ENCODE assay signal across 17 cellular contexts in the genomic region with DNA sequence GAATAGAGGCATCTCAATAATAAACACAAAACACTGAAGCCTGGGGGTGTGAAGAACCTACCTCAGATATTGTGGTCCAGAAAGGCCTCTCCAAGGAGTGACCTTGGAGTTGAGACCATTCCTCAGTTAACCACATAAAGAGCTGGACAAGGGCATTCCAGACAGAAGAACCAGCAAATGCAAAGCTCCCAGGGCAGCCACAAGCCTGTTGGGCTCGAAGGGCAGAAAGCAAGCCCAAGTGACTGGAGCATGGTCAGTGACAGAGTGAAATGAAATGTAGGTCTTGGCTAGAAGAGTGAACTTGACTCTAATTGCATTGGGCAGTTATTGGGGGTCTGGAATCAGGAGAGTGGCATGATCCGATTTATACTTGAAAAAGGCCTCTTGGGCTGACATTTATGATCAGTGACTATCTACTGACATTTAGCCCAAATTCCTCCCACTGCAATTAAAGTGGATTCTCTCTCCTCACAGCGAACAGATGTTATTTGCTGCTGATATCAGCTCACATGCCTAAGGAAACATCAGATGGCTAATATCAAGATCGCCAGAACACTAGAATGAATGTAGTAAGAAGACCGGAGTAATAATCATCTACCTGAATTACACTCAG.
A peak's percentile ranks its signal among the peaks of the same experiment; 100 is the strongest.
DNase-seq lines count a peak whose midpoint lies in the region; ATAC-seq, FAIRE-seq and TF ChIP-seq lines count a peak whose summit lies in the region.
"Had no signal": no experiment of that assay in that cellular context is flagged by ENCODE, and none has a peak within 500 bp of the region (broad histone marks: within the 10 kb centered on the region; RNA-seq: fewer than 3 reads in every experiment).

No MANE protein-coding gene starts in this region.

- H3F3A ChIP-seq in SK-N-SH (replicated peaks; ENCODE audit: insufficient read depth) = peaks cover 6% of the 10 kb centered on the region

- no peak for ATAC-seq in aorta (ENCODE audit: low FRiP score)

- H3K4ac ChIP-seq in H1 (replicated peaks; ENCODE audit: insufficient read length, low read depth, low read length) (no peak overlapping the region), H9 (ENCODE audit: low read depth, low read length) (no peak overlapping the region)

- H3K14ac ChIP-seq in H1 (ENCODE audit: insufficient read length) = no peak overlapping the region
- no peak overlapping the region for H3K14ac ChIP-seq in H9 (ENCODE audit: insufficient read depth, low read length)

- H4K5ac ChIP-seq in H1 (ENCODE audit: insufficient read length, low read depth, low read length) = no peak overlapping the region
- H4K5ac ChIP-seq in H9 (ENCODE audit: insufficient read length, low read depth, low read length) = no peak overlapping the region

- H4K91ac ChIP-seq in H1 (replicated peaks; ENCODE audit: insufficient read length, low read length) = no peak overlapping the region
- no peak overlapping the region for H4K91ac ChIP-seq in H9 (ENCODE audit: insufficient read length, low read depth, low read length)

- H3K79me1 ChIP-seq in H1 (ENCODE audit: low read depth, low read length) = no peaks in the 10 kb centered on the region
- H3K79me1 ChIP-seq in H9 (ENCODE audit: insufficient read depth, low read depth, low read length, poor library complexity, severe bottlenecking) = no peaks in the 10 kb centered on the region

- H3K36me3 ChIP-seq in BE2C = no peaks in the 10 kb centered on the region
- no peaks in the 10 kb centered on the region for H3K36me3 ChIP-seq in SK-N-SH (replicated peaks in 1 of 2; ENCODE audit: control insufficient read depth in 1 of 2, insufficient read depth in 2 of 2, low read length in 1 of 2)
- H3K36me3 ChIP-seq in H1 (ENCODE audit: control insufficient read depth in 2 of 4, insufficient read depth in 4 of 4, low read length in 3 of 4) = no peaks in the 10 kb centered on the region
- no peaks in the 10 kb centered on the region for H3K36me3 ChIP-seq in aorta (ENCODE audit: control insufficient read depth in 1 of 2, insufficient read depth in 2 of 2, low read length in 1 of 2)
- no peaks in the 10 kb centered on the region for H3K36me3 ChIP-seq in H7 (replicated peaks; ENCODE audit: control insufficient read depth, insufficient read depth, low read length)

- H3K27ac Mint-ChIP-seq in activated CD4-positive, alpha-beta memory T cell treated with anti-CD3 and anti-CD28 coated beads for 36 hours = peak overlapping the region; percentile 83
- no peak overlapping the region for H3K27ac Mint-ChIP-seq in activated CD4-positive, alpha-beta memory T cell treated with anti-CD3 and anti-CD28 coated beads, Interleukin-2, amount 10 ng/mL, durations not matched to agents 7 days and 5 days
- no peak overlapping the region for H3K27ac Mint-ChIP-seq in H9

- H3K4me3 ChIP-seq in BE2C (ENCODE audit: low read depth, low read length) (no peak overlapping the region), SK-N-SH (ENCODE audit: low read depth in 2 of 2, low read length in 1 of 2) (no peak overlapping the region), H1 (ENCODE audit: extremely low read depth in 1 of 4, insufficient read depth in 2 of 4, low read depth in 3 of 4, low read length in 4 of 4) (no peak overlapping the region), aorta (ENCODE audit: low read length in 2 of 2) (no peak overlapping the region), H7 (ENCODE audit: insufficient read depth, low read depth, low read length) (no peak overlapping the region)

- peak overlapping the region in 1 of 2 experiments; percentile 66; a peak in 2 of 4 replicates for H3K27ac ChIP-seq in SK-N-SH (ENCODE audit: low read depth in 2 of 2, low read length in 1 of 2)
- H3K27ac ChIP-seq in H1 (ENCODE audit: low read depth, low read length) = no peak overlapping the region
- H3K27ac ChIP-seq in H9 (ENCODE audit: insufficient read length, low read depth, low read length) = no peak overlapping the region
- no peak overlapping the region for H3K27ac ChIP-seq in aorta (ENCODE audit: low read depth in 1 of 2, low read length in 2 of 2)

- H3K23me2 ChIP-seq in H1 (ENCODE audit: low read depth, low read length) (no peaks in the 10 kb centered on the region), H9 (ENCODE audit: insufficient read length, low read depth, low read length, poor library complexity, severe bottlenecking) (no peaks in the 10 kb centered on the region)

- H3K9me3 ChIP-seq in BE2C = no peaks in the 10 kb centered on the region
- no peaks in the 10 kb centered on the region for H3K9me3 ChIP-seq in SK-N-SH
- H3K9me3 ChIP-seq in H1 (ENCODE audit: insufficient read depth in 2 of 2, low read depth in 1 of 2, low read length in 1 of 2) = no peaks in the 10 kb centered on the region
- H3K9me3 ChIP-seq in H9 (ENCODE audit: control insufficient read depth, low read depth, low read length) = no peaks in the 10 kb centered on the region
- no peaks in the 10 kb centered on the region for H3K9me3 ChIP-seq in aorta (ENCODE audit: control insufficient read depth, low read length)

- no peak overlapping the region for H3K4me3 Mint-ChIP-seq in activated CD4-positive, alpha-beta memory T cell treated with anti-CD3 and anti-CD28 coated beads for 36 hours
- no peak overlapping the region for H3K4me3 Mint-ChIP-seq in activated CD4-positive, alpha-beta memory T cell treated with anti-CD3 and anti-CD28 coated beads, Interleukin-2, amount 10 ng/mL, durations not matched to agents 7 days and 5 days
- H3K4me3 Mint-ChIP-seq in H9 = no peak overlapping the region

- no peaks in the 10 kb centered on the region for H4K20me1 ChIP-seq in SK-N-SH (ENCODE audit: insufficient read depth)
- H4K20me1 ChIP-seq in H1 (replicated peaks in 1 of 2; ENCODE audit: control insufficient read depth in 1 of 2, insufficient read depth in 2 of 2, low read length in 2 of 2) = no peaks in the 10 kb centered on the region
- H4K20me1 ChIP-seq in H9 (ENCODE audit: control insufficient read depth, insufficient read depth, insufficient read length) = no peaks in the 10 kb centered on the region

- DNase-seq in activated CD4-positive, alpha-beta memory T cell treated with anti-CD3 and anti-CD28 coated beads for 36 hours = no peak
- DNase-seq in activated CD4-positive, alpha-beta memory T cell treated with anti-CD3 and anti-CD28 coated beads, Interleukin-2, amount 10 ng/mL, durations not matched to agents 7 days and 5 days = no peak
- peak; percentile 38 for DNase-seq in BE2C
- peak; percentile 59 for DNase-seq in SK-N-SH
- DNase-seq in H1 (ENCODE audit: low read depth in 1 of 2, low spot score in 2 of 2) = no peak
- DNase-seq in H9 = no peak
- no peak for DNase-seq in aorta
- DNase-seq in H7 = no peak
- DNase-seq: ACHN; AML-193; COR-L47; NCI-H1105 treated with DMSO at 0.1 percent for 48 hours; NCI-H187; NCI-H446; NCI-H69; NK-92 treated with Interleukin-12 subunit alpha and Interleukin-12 subunit beta, amount 100 ng/mL, for 24 hours; SHP77 treated with DMSO at 0.1 percent for 48 hours had no signal

- H2AK5ac ChIP-seq in H1 (ENCODE audit: low read depth, low read length) (no peak overlapping the region), H9 (ENCODE audit: insufficient read length, low read length) (no peak overlapping the region)

- intact Hi-C loops in activated CD4-positive, alpha-beta memory T cell treated with anti-CD3 and anti-CD28 coated beads for 36 hours (cut with micrococcal nuclease) = loop anchor here (10.0 kb wide), 1 partner anchor 333 kb away; no protein-coding TSS in a partner anchor
- intact Hi-C loops in aorta (cut with DNase I) = no loop called here

- no peak overlapping the region for H3K9ac ChIP-seq in SK-N-SH
- no peak overlapping the region for H3K9ac ChIP-seq in H1 (replicated peaks in 1 of 4; ENCODE audit: extremely low read depth in 1 of 4, low read depth in 3 of 4, low read length in 3 of 4)
- H3K9ac ChIP-seq in H9 (ENCODE audit: extremely low read depth, insufficient read length, low read length) = no peak overlapping the region

- H3K36me3 Mint-ChIP-seq in activated CD4-positive, alpha-beta memory T cell treated with anti-CD3 and anti-CD28 coated beads for 36 hours = no peaks in the 10 kb centered on the region
- H3K36me3 Mint-ChIP-seq in activated CD4-positive, alpha-beta memory T cell treated with anti-CD3 and anti-CD28 coated beads, Interleukin-2, amount 10 ng/mL, durations not matched to agents 7 days and 5 days (ENCODE audit: low read depth) = no peaks in the 10 kb centered on the region
- H3K36me3 Mint-ChIP-seq in H9 (ENCODE audit: insufficient read depth in 1 of 3, low read depth in 3 of 3) = no peaks in the 10 kb centered on the region

- TF ChIP-seq POLR2A in H1 (IDR thresholded peaks at IDR 0.05; ENCODE audit: control extremely low read depth in 1 of 2, low read depth in 2 of 2, low read length in 2 of 2) = no peak

- H2AFZ ChIP-seq in SK-N-SH (ENCODE audit: low read depth) (no peak overlapping the region), H1 (ENCODE audit: low read length) (no peak overlapping the region), H9 (ENCODE audit: low read length) (no peak overlapping the region)

- H4K8ac ChIP-seq in H1 (ENCODE audit: extremely low read depth, insufficient read depth, low read length) (no peak overlapping the region), H9 (replicated peaks; ENCODE audit: insufficient read length, low read depth, low read length) (no peak overlapping the region)

- TF ChIP-seq RAD21 in SK-N-SH (IDR thresholded peaks at IDR 0.05; ENCODE audit: low read length) = 0 out of 2 replicates have a peak, but pooled peaks have one; percentile 12
- TF ChIP-seq RAD21 in H1 (IDR thresholded peaks at IDR 0.05 in 1 of 2, conservative IDR thresholded peaks at IDR 0.05 in 1 of 2; ENCODE audit: low read depth in 2 of 2, low read length in 2 of 2) = no peak

- no peaks in the 10 kb centered on the region for H3K9me3 Mint-ChIP-seq in activated CD4-positive, alpha-beta memory T cell treated with anti-CD3 and anti-CD28 coated beads for 36 hours
- no peaks in the 10 kb centered on the region for H3K9me3 Mint-ChIP-seq in activated CD4-positive, alpha-beta memory T cell treated with anti-CD3 and anti-CD28 coated beads, Interleukin-2, amount 10 ng/mL, durations not matched to agents 7 days and 5 days
- H3K9me3 Mint-ChIP-seq in H9 = no peaks in the 10 kb centered on the region; a peak in 1 of 5 replicates

- no peak overlapping the region for H2BK120ac ChIP-seq in H1 (replicated peaks; ENCODE audit: low read depth, low read length)
- no peak overlapping the region for H2BK120ac ChIP-seq in H9 (ENCODE audit: low read depth, low read length, poor library complexity, severe bottlenecking)

- H3K4me1 Mint-ChIP-seq in activated CD4-positive, alpha-beta memory T cell treated with anti-CD3 and anti-CD28 coated beads for 36 hours (ENCODE audit: low read depth) = peaks cover 26% of the 10 kb centered on the region
- peaks cover 32% of the 10 kb centered on the region for H3K4me1 Mint-ChIP-seq in activated CD4-positive, alpha-beta memory T cell treated with anti-CD3 and anti-CD28 coated beads, Interleukin-2, amount 10 ng/mL, durations not matched to agents 7 days and 5 days
- peaks cover 0 to 2% of the 10 kb centered on the region in 2 experiments; a peak in 1 of 4 replicates for H3K4me1 Mint-ChIP-seq in H9

- no peak overlapping the region for H2BK12ac ChIP-seq in H1 (ENCODE audit: low read depth, low read length)
- H2BK12ac ChIP-seq in H9 (ENCODE audit: insufficient read length, low read depth, low read length) = no peak overlapping the region

- no peak overlapping the region for H3K18ac ChIP-seq in H1 (ENCODE audit: extremely low read depth, low read length)
- no peak overlapping the region for H3K18ac ChIP-seq in H9 (ENCODE audit: insufficient read length, low read depth, low read length)

- TF ChIP-seq CTCF in BE2C (IDR thresholded peaks at IDR 0.05; ENCODE audit: low read depth, low read length) = no peak
- TF ChIP-seq CTCF in SK-N-SH (IDR thresholded peaks at IDR 0.05) = no peak
- no peak for TF ChIP-seq CTCF in H1 (IDR thresholded peaks at IDR 0.05; ENCODE audit: control extremely low read depth in 1 of 3, insufficient read depth in 1 of 3, low read depth in 1 of 3, low read length in 3 of 3)
- TF ChIP-seq CTCF in H9 (conservative IDR thresholded peaks at IDR 0.05) = no peak

- H3K9me2 ChIP-seq in SK-N-SH = no peaks in the 10 kb centered on the region

- no peak overlapping the region for H3K4me2 ChIP-seq in SK-N-SH
- no peak overlapping the region for H3K4me2 ChIP-seq in H1 (ENCODE audit: insufficient read depth in 1 of 2, low read depth in 2 of 2, low read length in 2 of 2)
- H3K4me2 ChIP-seq in H9 (ENCODE audit: insufficient read depth, insufficient read length, low read length) = no peak overlapping the region

- H2BK20ac ChIP-seq in H1 (ENCODE audit: low read length) (0 out of 2 replicates have a peak overlapping the region, but pooled peaks have one; percentile 34), H9 (ENCODE audit: low read depth, low read length, poor library complexity, severe bottlenecking) (no peak overlapping the region)

- H3K79me2 ChIP-seq in SK-N-SH (ENCODE audit: insufficient read depth) = no peaks in the 10 kb centered on the region
- H3K79me2 ChIP-seq in H1 (ENCODE audit: control insufficient read depth in 1 of 2, insufficient read depth in 2 of 2, low read length in 2 of 2) = no peaks in the 10 kb centered on the region
- no peaks in the 10 kb centered on the region for H3K79me2 ChIP-seq in H9 (ENCODE audit: insufficient read depth, low read length)

- TF ChIP-seq EP300 in SK-N-SH (IDR thresholded peaks at IDR 0.05; ENCODE audit: borderline replicate concordance in 1 of 2, low read depth in 1 of 2, low read length in 1 of 2) = peak in 1 of 2 experiments; percentile 93; a peak in 2 of 4 replicates
- no peak for TF ChIP-seq EP300 in H1 (IDR thresholded peaks at IDR 0.05; ENCODE audit: borderline replicate concordance in 1 of 2, low read depth in 2 of 2, low read length in 2 of 2)

- H2BK5ac ChIP-seq in H1 (ENCODE audit: low read depth, low read length) = no peak overlapping the region
- no peak overlapping the region for H2BK5ac ChIP-seq in H9 (ENCODE audit: insufficient read length, low read length)

- H3K4me1 ChIP-seq in BE2C (peaks cover 7% of the 10 kb centered on the region), SK-N-SH (ENCODE audit: control insufficient read depth in 1 of 2, insufficient read depth in 2 of 2, low read depth in 1 of 2, low read length in 1 of 2) (peaks cover 6 to 18% of the 10 kb centered on the region in 2 experiments; a peak in 3 of 4 replicates), H1 (replicated peaks in 1 of 4; ENCODE audit: control insufficient read depth in 3 of 4, insufficient read depth in 4 of 4, low read length in 3 of 4) (no peaks in the 10 kb centered on the region), H9 (ENCODE audit: insufficient read depth, low read length) (no peaks in the 10 kb centered on the region), aorta (ENCODE audit: control insufficient read depth in 1 of 2, insufficient read depth in 2 of 2, low read length in 2 of 2) (no peaks in the 10 kb centered on the region)

- H3K27me3 Mint-ChIP-seq in activated CD4-positive, alpha-beta memory T cell treated with anti-CD3 and anti-CD28 coated beads for 36 hours = peaks cover 3% of the 10 kb centered on the region
- no peaks in the 10 kb centered on the region for H3K27me3 Mint-ChIP-seq in activated CD4-positive, alpha-beta memory T cell treated with anti-CD3 and anti-CD28 coated beads, Interleukin-2, amount 10 ng/mL, durations not matched to agents 7 days and 5 days
- H3K27me3 Mint-ChIP-seq in H9 (ENCODE audit: low read depth) = no peaks in the 10 kb centered on the region; the same call in 1 of the 2 replicates

- H2BK15ac ChIP-seq in H1 (ENCODE audit: low read length) (no peak overlapping the region), H9 (ENCODE audit: low read depth, low read length) (no peak overlapping the region)

- no peak overlapping the region for H3T11ph ChIP-seq in H9 (ENCODE audit: low read length)

- H3K23ac ChIP-seq in H1 (ENCODE audit: insufficient read length) (no peak overlapping the region), H9 (ENCODE audit: insufficient read length, low read depth, low read length) (no peak overlapping the region)

- H3K27me3 ChIP-seq in BE2C (no peaks in the 10 kb centered on the region), SK-N-SH (ENCODE audit: insufficient read depth) (no peaks in the 10 kb centered on the region), H1 (replicated peaks in 1 of 4; ENCODE audit: control insufficient read depth in 3 of 4, extremely low read depth in 1 of 4, insufficient read depth in 3 of 4, low read length in 3 of 4) (no peaks in the 10 kb centered on the region), H9 (ENCODE audit: insufficient read depth, low read length) (no peaks in the 10 kb centered on the region), aorta (ENCODE audit: control insufficient read depth in 1 of 2, insufficient read depth in 2 of 2, low read length in 1 of 2) (no peaks in the 10 kb centered on the region), H7 (ENCODE audit: control insufficient read depth, insufficient read depth, low read length) (no peaks in the 10 kb centered on the region)

- peak; percentile 7 for FAIRE-seq in H1 (lab: Jason Lieb, UNC)

- CTCF ChIA-PET in activated CD4-positive, alpha-beta memory T cell treated with anti-CD3 and anti-CD28 coated beads for 36 hours (lab: Charles Lee) = no interaction called here
- CTCF ChIA-PET in activated CD4-positive, alpha-beta memory T cell treated with anti-CD3 and anti-CD28 coated beads, Interleukin-2, amount 10 ng/mL, durations not matched to agents 7 days and 5 days (lab: Charles Lee) = no interaction called here
- CTCF ChIA-PET in SK-N-SH (lab: Yijun Ruan, JAX) (no interaction called here), H1 (lab: Charles Lee; ENCODE audit: partially characterized antibody) (interaction anchor here (0.9 kb wide), 2 partner anchors 20 to 118 kb away, joined by 3 read pairs; no protein-coding TSS in a partner anchor)

- POLR2A ChIA-PET in activated CD4-positive, alpha-beta memory T cell treated with anti-CD3 and anti-CD28 coated beads for 36 hours (lab: Charles Lee) = interaction anchor here (0.9 to 1.6 kb wide), 2 partner anchors 10 to 14 kb away, joined by 3 to 4 read pairs; no protein-coding TSS in a partner anchor
- POLR2A ChIA-PET in activated CD4-positive, alpha-beta memory T cell treated with anti-CD3 and anti-CD28 coated beads, Interleukin-2, amount 10 ng/mL, durations not matched to agents 7 days and 5 days (lab: Charles Lee) = no interaction called here
- POLR2A ChIA-PET in SK-N-SH (lab: Yijun Ruan, JAX) (interaction anchor here (1.0 kb wide), 1 partner anchor 152 kb away, joined by 6 read pairs; a partner anchor contains a TSS), H1 (lab: Charles Lee; ENCODE audit: partially characterized antibody) (interaction anchor here (0.6 kb wide), 1 partner anchor 703 kb away, joined by 3 read pairs; no protein-coding TSS in a partner anchor)

- no peak overlapping the region for H3K56ac ChIP-seq in H1 (replicated peaks; ENCODE audit: insufficient read length, low read depth, low read length)
- no peak overlapping the region for H3K56ac ChIP-seq in H9 (ENCODE audit: insufficient read length, low read depth, low read length)

- WGBS in SK-N-SH (ENCODE audit: low lambda C conversion rate) = 77% methylated on average over 5 of the region's 5 CpGs
- 94% methylated on average over 5 of the region's 5 CpGs; no CpG with 5 or more reads in 1 of the 2 experiments for WGBS in H1 (ENCODE audit: extremely low coverage in 1 of 2, insufficient coverage in 1 of 2, insufficient read length in 1 of 2, insufficient replicate concordance in 2 of 2, low coverage in 1 of 2, low lambda C conversion rate in 2 of 2, missing lambda C conversion rate in 1 of 2), 2 experiments
- no CpG with 5 or more reads among the region's 5 CpGs for WGBS in H9 (ENCODE audit: extremely low coverage, insufficient read length, low lambda C conversion rate)
- 92 to 94% methylated on average over 5 of the region's 5 CpGs for WGBS in aorta, 2 donors

Comparison
In these comparisons a context has a peak if more than half of its experiments do, and no peak if none do; other contexts are left out.
1. DNase-seq: peak in BE2C (single experiment) and SK-N-SH (single experiment); none in activated CD4-positive, alpha-beta memory T cell treated with anti-CD3 and anti-CD28 coated beads for 36 hours (single experiment), activated CD4-positive, alpha-beta memory T cell treated with anti-CD3 and anti-CD28 coated beads, Interleukin-2, amount 10 ng/mL, durations not matched to agents 7 days and 5 days (single experiment), H1 (0 of 2), H9 (single experiment), aorta (0 of 2) and H7 (single experiment).